ENCODE assay signal across 11 cellular contexts in the genomic region with DNA sequence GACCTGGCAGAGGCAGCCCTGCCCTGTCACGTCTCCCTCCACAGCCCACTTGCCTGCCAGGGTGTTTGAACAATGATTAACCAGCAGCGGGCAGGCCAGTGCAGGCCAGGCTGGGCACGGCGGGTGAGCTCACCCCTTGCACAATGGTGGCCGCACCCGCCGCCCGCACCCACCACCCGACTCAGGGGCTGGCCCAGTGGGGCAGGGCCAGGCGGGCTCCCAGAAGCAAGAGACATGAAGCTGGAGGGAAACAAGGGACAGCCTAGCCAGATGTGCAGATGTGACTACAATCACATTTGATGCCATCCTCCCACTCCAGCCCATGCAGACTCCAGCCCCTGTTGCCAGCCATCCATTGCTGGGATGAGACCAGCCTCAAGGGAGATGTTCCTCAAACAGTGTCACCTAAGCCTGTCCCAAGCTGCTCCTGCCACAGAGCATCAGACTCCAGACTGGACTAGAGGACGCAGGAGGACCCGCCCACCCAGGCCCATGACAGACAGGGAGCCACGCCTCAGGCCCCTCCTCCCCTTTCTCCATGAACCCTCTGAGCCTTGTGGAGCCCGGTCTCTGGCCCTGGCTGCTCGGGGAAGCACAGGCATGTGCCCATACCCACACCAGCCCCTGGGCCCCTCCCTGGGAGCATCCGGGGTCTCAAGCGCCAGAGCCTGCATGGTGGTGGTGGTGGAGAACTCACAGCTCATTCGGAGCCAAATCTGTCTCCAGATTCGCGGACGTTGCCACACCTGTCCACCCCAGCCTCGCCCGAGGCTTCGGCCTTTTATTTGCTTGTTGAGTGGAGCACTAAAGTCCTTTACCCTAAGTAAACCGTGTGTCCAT. TPM values are rescaled to one million over a fixed set of nuclear protein-coding genes. Genes with fewer than 3 reads are reported as not detected.
A peak's percentile ranks its signal among the peaks of the same experiment; 100 is the strongest.
DNase-seq lines count a peak whose midpoint lies in the region; ATAC-seq and TF ChIP-seq lines count a peak whose summit lies in the region.
"Had no signal": no experiment of that assay in that cellular context is flagged by ENCODE, and none has a peak within 500 bp of the region (broad histone marks: within the 10 kb centered on the region; RNA-seq: fewer than 3 reads in every experiment).

No MANE protein-coding gene starts in this region.

- H3K36me3 ChIP-seq in left ventricle myocardium inferior (no peaks in the 10 kb centered on the region), WERI-Rb-1 (no peaks in the 10 kb centered on the region), left lung (no peaks in the 10 kb centered on the region), upper lobe of right lung (no peaks in the 10 kb centered on the region)

- no peaks in the 10 kb centered on the region for H3K27me3 ChIP-seq in left ventricle myocardium inferior (ENCODE audit: low read depth)
- no peaks in the 10 kb centered on the region for H3K27me3 ChIP-seq in WERI-Rb-1 (ENCODE audit: insufficient read depth, low read depth, severe bottlenecking)
- no peaks in the 10 kb centered on the region for H3K27me3 ChIP-seq in left lung
- H3K27me3 ChIP-seq in upper lobe of right lung = no peaks in the 10 kb centered on the region

- H3K27ac ChIP-seq in left ventricle myocardium inferior (replicated peaks) = no peak overlapping the region
- H3K27ac ChIP-seq in WERI-Rb-1 = no peak overlapping the region
- H3K27ac ChIP-seq in left lung = peak overlapping the region; percentile 72 to 75
- H3K27ac ChIP-seq in upper lobe of right lung = peak overlapping the region; percentile 73

- no peaks in the 10 kb centered on the region for H3K4me1 ChIP-seq in left ventricle myocardium inferior
- H3K4me1 ChIP-seq in left lung = peaks cover 8 to 12% of the 10 kb centered on the region in 2 donors
- H3K4me1 ChIP-seq in upper lobe of right lung = peaks cover 29% of the 10 kb centered on the region

- peak; percentile 51 for ATAC-seq in Right ventricle myocardium superior (ENCODE audit: poor library complexity)
- peak; percentile 72 for ATAC-seq in left lung
- peak; percentile 73 for ATAC-seq in upper lobe of right lung

- TF ChIP-seq CTCF in left ventricle myocardium inferior (IDR thresholded peaks at IDR 0.05; ENCODE audit: borderline replicate concordance) (no peak), WERI-Rb-1 (IDR thresholded peaks at IDR 0.05; ENCODE audit: low read depth, low read length) (no peak), left lung (IDR thresholded peaks at IDR 0.05) (no peak), upper lobe of right lung (IDR thresholded peaks at IDR 0.05) (no peak)

- intact Hi-C loops in Right ventricle myocardium superior (cut with DNase I) (no loop called here), left ventricle myocardium inferior (cut with micrococcal nuclease) (no loop called here), left lung (cut with DNase I) (no loop called here), upper lobe of right lung (cut with DNase I) (no loop called here)

- DNase-seq in Right ventricle myocardium superior (no peak), left ventricle myocardium inferior (no peak), WERI-Rb-1 (peak; percentile 75), left lung (peak; percentile 84 to 89), upper lobe of right lung (peak; percentile 92), activated gamma-delta T cell (lab: John Stamatoyannopoulos, UW) (no peak), nucleus accumbens (lab: John Stamatoyannopoulos, UW) (no peak)
- DNase-seq in activated effector memory CD4-positive, alpha-beta T cell treated with anti-CD3 and anti-CD28 coated beads, Interleukin-2, amount 50 U/mL, for 16 hours = no peak
- DNase-seq: NCI-H2171 had no signal

- no peak overlapping the region for H3K4me3 ChIP-seq in left ventricle myocardium inferior
- H3K4me3 ChIP-seq in WERI-Rb-1 (ENCODE audit: low read depth, low read length) = no peak overlapping the region
- no peak overlapping the region for H3K4me3 ChIP-seq in left lung
- no peak overlapping the region for H3K4me3 ChIP-seq in upper lobe of right lung
- H3K4me3 ChIP-seq: smooth muscle cell had no signal

- H3K9me3 ChIP-seq in left ventricle myocardium inferior (replicated peaks) = no peaks in the 10 kb centered on the region
- H3K9me3 ChIP-seq in WERI-Rb-1 (ENCODE audit: severe bottlenecking) = no peaks in the 10 kb centered on the region
- no peaks in the 10 kb centered on the region for H3K9me3 ChIP-seq in left lung
- H3K9me3 ChIP-seq in upper lobe of right lung = no peaks in the 10 kb centered on the region

RNA-seq across cellular contexts. Expression of a gene that starts 45.0 kb away (rescaled TPM):
- total RNA-seq in Right ventricle myocardium superior (0.11 TPM), left ventricle myocardium inferior (0.41 TPM), left lung (100 to 1,000 TPM; 127 to 278 TPM), upper lobe of right lung (148 TPM)
- total RNA-seq: T-helper 1 cell treated with Interleukin-12 subunit alpha and Interleukin-12 subunit beta and Interleukin-4 antibody, amounts not matched to agents 30 ng/mL and 1 ng/mL, for 36 hours had no signal

Comparison
In these comparisons a context has a peak if more than half of its experiments do, and no peak if none do; other contexts are left out.
1. DNase-seq: peak in WERI-Rb-1 (single experiment), left lung (2 of 2) and upper lobe of right lung (single experiment); none in Right ventricle myocardium superior (single experiment), left ventricle myocardium inferior (single experiment), activated effector memory CD4-positive, alpha-beta T cell treated with anti-CD3 and anti-CD28 coated beads, Interleukin-2, amount 50 U/mL, for 16 hours (single experiment), activated gamma-delta T cell (single experiment) and nucleus accumbens (0 of 56).
2. H3K27ac ChIP-seq: peak in left lung (2 of 2) and upper lobe of right lung (single experiment); none in left ventricle myocardium inferior (single experiment) and WERI-Rb-1 (single experiment).
3. RNA of a gene that starts 45.0 kb away (total RNA-seq): 127 to 278 TPM in left lung and 148 TPM in upper lobe of right lung (single experiment); 0.41 TPM in left ventricle myocardium inferior (single experiment) and 0.11 TPM in Right ventricle myocardium superior (single experiment); every median in the first group is over 10 times any median in the second.
4. Peak in every context shown above with its lines, with median percentiles within 50 percentile points of each other: ATAC-seq.